ENCODE assay signal across 9 cellular contexts in genomic region chr17:64061157-64061898, GRCh38. TPM values are rescaled to one million over a fixed set of nuclear protein-coding genes. Genes with fewer than 3 reads are reported as not detected.
DNase-seq lines count a peak whose midpoint lies in the region; ATAC-seq and TF ChIP-seq lines count a peak whose summit lies in the region.
"Had no signal": no experiment of that assay in that cellular context is flagged by ENCODE, and none has a peak within 500 bp of the region (broad histone marks: within the 10 kb centered on the region; RNA-seq: fewer than 3 reads in every experiment).

No MANE protein-coding gene starts in this region.

- peaks cover 65% of the 10 kb centered on the region for H3K4me1 Mint-ChIP-seq in activated CD8-positive, alpha-beta T cell treated with anti-CD3 and anti-CD28 coated beads for 36 hours (ENCODE audit: low read depth)
- peaks cover 35 to 85% (median 43%) of the 10 kb centered on the region in 7 donors for H3K4me1 Mint-ChIP-seq in naive thymus-derived CD4-positive, alpha-beta T cell
- peaks cover 20% of the 10 kb centered on the region for H3K4me1 Mint-ChIP-seq in progenitor cell of endocrine pancreas (ENCODE audit: low read depth)

- no peaks in the 10 kb centered on the region for H3K9me3 ChIP-seq in naive thymus-derived CD4-positive, alpha-beta T cell (ENCODE audit: control insufficient read depth in 2 of 3, low read length in 3 of 3)
- H3K9me3 ChIP-seq: ovary had no signal

- CTCF ChIA-PET in activated CD8-positive, alpha-beta T cell treated with anti-CD3 and anti-CD28 coated beads for 36 hours (lab: Charles Lee): interaction anchor here (0.6 to 12.8 kb wide), 10 partner anchors 14 to 171 kb away, joined by 3 to 228 read pairs (median 6); partner anchors contain the start of genes ERN1 and ICAM2
- CTCF ChIA-PET in naive thymus-derived CD4-positive, alpha-beta T cell (lab: Charles Lee): interaction anchor here (0.6 to 8.4 kb wide), 8 partner anchors 20 to 1074 kb away, joined by 3 to 142 read pairs (median 4); partner anchors contain the start of gene ERN1

- peak overlapping the region; percentile 77 for H3K27ac Mint-ChIP-seq in activated CD8-positive, alpha-beta T cell treated with anti-CD3 and anti-CD28 coated beads for 36 hours
- peak overlapping the region in 4 of 9 donors; percentile 3 to 79 (median 26) for H3K27ac Mint-ChIP-seq in naive thymus-derived CD4-positive, alpha-beta T cell
- no peak overlapping the region for H3K27ac Mint-ChIP-seq in progenitor cell of endocrine pancreas

- no peak overlapping the region for H3K4me3 Mint-ChIP-seq in activated CD8-positive, alpha-beta T cell treated with anti-CD3 and anti-CD28 coated beads for 36 hours
- no peak overlapping the region for H3K4me3 Mint-ChIP-seq in naive thymus-derived CD4-positive, alpha-beta T cell
- no peak overlapping the region for H3K4me3 Mint-ChIP-seq in progenitor cell of endocrine pancreas (ENCODE audit: low read depth)

- peak; percentile 40 for DNase-seq in activated CD8-positive, alpha-beta T cell treated with anti-CD3 and anti-CD28 coated beads for 36 hours
- no peak for DNase-seq in naive thymus-derived CD4-positive, alpha-beta T cell
- DNase-seq in progenitor cell of endocrine pancreas (ENCODE audit: low spot score, unreplicated experiment) (no peak), AG08395 (ENCODE audit: low spot score) (no peak), NCI-H748 treated with DMSO at 0.1 percent for 48 hours (lab: John Stamatoyannopoulos, UW) (no peak)
- DNase-seq: ovary had no signal

- no peak for TF ChIP-seq CTCF in activated CD8-positive, alpha-beta T cell treated with anti-CD3 and anti-CD28 coated beads for 36 hours (IDR thresholded peaks at IDR 0.05)
- TF ChIP-seq CTCF in progenitor cell of endocrine pancreas (IDR thresholded peaks at IDR 0.05; ENCODE audit: unreplicated experiment): no peak

- H3K9me3 Mint-ChIP-seq in activated CD8-positive, alpha-beta T cell treated with anti-CD3 and anti-CD28 coated beads for 36 hours: no peaks in the 10 kb centered on the region
- no peaks in the 10 kb centered on the region for H3K9me3 Mint-ChIP-seq in naive thymus-derived CD4-positive, alpha-beta T cell
- H3K9me3 Mint-ChIP-seq in progenitor cell of endocrine pancreas (ENCODE audit: low read depth): no peaks in the 10 kb centered on the region

- H3K36me3 Mint-ChIP-seq in activated CD8-positive, alpha-beta T cell treated with anti-CD3 and anti-CD28 coated beads for 36 hours (ENCODE audit: low read depth): peaks cover 45% of the 10 kb centered on the region
- H3K36me3 Mint-ChIP-seq in naive thymus-derived CD4-positive, alpha-beta T cell: peaks cover 12 to 77% (median 26%) of the 10 kb centered on the region in 5 donors
- peaks cover 39% of the 10 kb centered on the region for H3K36me3 Mint-ChIP-seq in progenitor cell of endocrine pancreas (ENCODE audit: insufficient read depth)

- H3K27me3 ChIP-seq in naive thymus-derived CD4-positive, alpha-beta T cell (ENCODE audit: control insufficient read depth in 2 of 2, insufficient read depth in 2 of 2, low read length in 2 of 2): no peaks in the 10 kb centered on the region
- H3K27me3 ChIP-seq: ovary had no signal

- peaks cover 0 to 72% (median 7%) of the 10 kb centered on the region in 3 experiments for H3K36me3 ChIP-seq in naive thymus-derived CD4-positive, alpha-beta T cell (ENCODE audit: control insufficient read depth in 2 of 3, insufficient read depth in 3 of 3, low read length in 3 of 3)
- H3K36me3 ChIP-seq: ovary had no signal

- POLR2A ChIA-PET in activated CD8-positive, alpha-beta T cell treated with anti-CD3 and anti-CD28 coated beads for 36 hours (lab: Charles Lee): interaction anchor here (0.7 to 5.1 kb wide), 6 partner anchors 11 to 85 kb away, joined by 3 to 27 read pairs (median 4); partner anchors contain the start of gene PRR29
- POLR2A ChIA-PET in naive thymus-derived CD4-positive, alpha-beta T cell (lab: Charles Lee): interaction anchor here (1.9 to 10.5 kb wide), 5 partner anchors 11 to 85 kb away, joined by 6 to 88 read pairs (median 29); partner anchors contain the start of gene ERN1

- H3K4me1 ChIP-seq in naive thymus-derived CD4-positive, alpha-beta T cell (ENCODE audit: control insufficient read depth in 2 of 2, insufficient read depth in 2 of 2, low read length in 2 of 2): peaks cover 14 to 73% of the 10 kb centered on the region in 2 donors

- no peaks in the 10 kb centered on the region for H3K27me3 Mint-ChIP-seq in activated CD8-positive, alpha-beta T cell treated with anti-CD3 and anti-CD28 coated beads for 36 hours
- H3K27me3 Mint-ChIP-seq in naive thymus-derived CD4-positive, alpha-beta T cell: no peaks in the 10 kb centered on the region
- no peaks in the 10 kb centered on the region for H3K27me3 Mint-ChIP-seq in progenitor cell of endocrine pancreas

- ATAC-seq in GM18861 (IDR thresholded peaks at IDR 0.05; ENCODE audit: unreplicated experiment) (peak; percentile 38), HG02678 (IDR thresholded peaks at IDR 0.05; ENCODE audit: unreplicated experiment) (peak; percentile 43)
- ATAC-seq in activated CD8-positive, alpha-beta T cell treated with anti-CD3 and anti-CD28 coated beads for 36 hours: peak; percentile 76
- peak; percentile 56 for ATAC-seq in naive thymus-derived CD4-positive, alpha-beta T cell

- intact Hi-C loops in activated CD8-positive, alpha-beta T cell treated with anti-CD3 and anti-CD28 coated beads for 36 hours (cut with micrococcal nuclease): loop anchor here (5.0 kb wide), 1 partner anchor 71 kb away; the partner anchor contains the start of gene ERN1
- intact Hi-C loops in naive thymus-derived CD4-positive, alpha-beta T cell (cut with micrococcal nuclease): no loop called here

- no peak overlapping the region for H3K27ac ChIP-seq in naive thymus-derived CD4-positive, alpha-beta T cell (ENCODE audit: low read depth, low read length)
- H3K27ac ChIP-seq: ovary had no signal

- H3K4me3 ChIP-seq in naive thymus-derived CD4-positive, alpha-beta T cell (ENCODE audit: low read length): no peak overlapping the region
- H3K4me3 ChIP-seq: ovary had no signal

RNA-seq across cellular contexts. Expression of gene ICAM2, which starts 40.9 kb away (rescaled TPM):
- 10 to 100 TPM; 53.3 to 53.7 TPM for total RNA-seq in activated CD8-positive, alpha-beta T cell treated with anti-CD3 and anti-CD28 coated beads for 36 hours
- 100 to 1,000 TPM in 2 of 5 experiments, 10 to 100 TPM in 3; 60.9 to 132 (median 92.3) TPM for total RNA-seq in naive thymus-derived CD4-positive, alpha-beta T cell
- polyA plus RNA-seq in naive thymus-derived CD4-positive, alpha-beta T cell: 100 to 1,000 TPM; 400 to 414 TPM
- 0.72 and 0.91 TPM in 2 replicates for total RNA-seq in progenitor cell of endocrine pancreas
- total RNA-seq: RPMI7951 had no signal

Comparison
In these comparisons a context has a peak if more than half of its experiments do, and no peak if none do; other contexts are left out.
1. RNA of gene ICAM2, which starts 40.9 kb away (total RNA-seq): 60.9 to 132 TPM in naive thymus-derived CD4-positive, alpha-beta T cell and 53.3 to 53.7 TPM in activated CD8-positive, alpha-beta T cell treated with anti-CD3 and anti-CD28 coated beads for 36 hours; 0.72 to 0.91 TPM in progenitor cell of endocrine pancreas; every median in the first group is over 10 times any median in the second.
2. Peak in every context shown above with its lines, with median percentiles within 50 percentile points of each other: ATAC-seq.